In genomic region chr17:60602385-60602742, GRCh38 we compare ENCODE assay signal across 8 cellular contexts. TPM values are rescaled to one million over a fixed set of nuclear protein-coding genes. Genes with fewer than 3 reads are reported as not detected.
DNase-seq lines count a peak whose midpoint lies in the region; ATAC-seq lines count a peak whose summit lies in the region.

No MANE protein-coding gene starts in this region.

- H3K36me3 Mint-ChIP-seq in activated CD4-positive, alpha-beta memory T cell treated with anti-CD3 and anti-CD28 coated beads for 36 hours: peaks cover 6% of the 10 kb centered on the region

- H3K4me3 ChIP-seq in iPS-18c (ENCODE audit: insufficient read depth, low read depth, low read length): peak overlapping the region; percentile 94; the same call in 1 of the 2 replicates

- no peak overlapping the region for H3K27ac Mint-ChIP-seq in activated CD4-positive, alpha-beta memory T cell treated with anti-CD3 and anti-CD28 coated beads for 36 hours
- no peak overlapping the region for H3K27ac Mint-ChIP-seq in stimulated activated naive CD8-positive, alpha-beta T cell treated with anti-CD3 and anti-CD28 coated beads, Interleukin-15, amount 100 ng/mL, for 72 hours

- no peaks in the 10 kb centered on the region for H3K27me3 Mint-ChIP-seq in activated CD4-positive, alpha-beta memory T cell treated with anti-CD3 and anti-CD28 coated beads for 36 hours
- peaks cover 9% of the 10 kb centered on the region for H3K27me3 Mint-ChIP-seq in stimulated activated naive CD8-positive, alpha-beta T cell treated with anti-CD3 and anti-CD28 coated beads, Interleukin-15, amount 100 ng/mL, for 72 hours

- DNase-seq in NCI-H82 (lab: John Stamatoyannopoulos, UW): peak; percentile 37
- DNase-seq in NCI-H82 treated with DMSO at 0.1 percent for 48 hours (lab: John Stamatoyannopoulos, UW; ENCODE audit: unreplicated experiment): no peak
- no peak for DNase-seq in activated CD4-positive, alpha-beta memory T cell treated with anti-CD3 and anti-CD28 coated beads for 36 hours
- DNase-seq in stimulated activated naive CD8-positive, alpha-beta T cell treated with anti-CD3 and anti-CD28 coated beads, Interleukin-15, amount 100 ng/mL, for 72 hours: no peak
- DNase-seq in GM19238 (ENCODE audit: insufficient read length, low spot score): no peak
- no peak for DNase-seq in AML-193 (lab: John Stamatoyannopoulos, UW)
- DNase-seq in left lobe of liver (ENCODE audit: low spot score): no peak

- H3K4me3 Mint-ChIP-seq in activated CD4-positive, alpha-beta memory T cell treated with anti-CD3 and anti-CD28 coated beads for 36 hours: peak overlapping the region; percentile 36
- peak overlapping the region; percentile 90 to 97 for H3K4me3 Mint-ChIP-seq in stimulated activated naive CD8-positive, alpha-beta T cell treated with anti-CD3 and anti-CD28 coated beads, Interleukin-15, amount 100 ng/mL, for 72 hours

- POLR2A ChIA-PET in activated CD4-positive, alpha-beta memory T cell treated with anti-CD3 and anti-CD28 coated beads for 36 hours (lab: Charles Lee): interaction anchor here (0.6 kb wide), 1 partner anchor 41 kb away, joined by 3 read pairs; no protein-coding TSS in a partner anchor

- H3K4me1 Mint-ChIP-seq in activated CD4-positive, alpha-beta memory T cell treated with anti-CD3 and anti-CD28 coated beads for 36 hours (ENCODE audit: low read depth): peaks cover 43% of the 10 kb centered on the region
- peaks cover 48% of the 10 kb centered on the region for H3K4me1 Mint-ChIP-seq in stimulated activated naive CD8-positive, alpha-beta T cell treated with anti-CD3 and anti-CD28 coated beads, Interleukin-15, amount 100 ng/mL, for 72 hours

- no peaks in the 10 kb centered on the region for H3K9me3 Mint-ChIP-seq in activated CD4-positive, alpha-beta memory T cell treated with anti-CD3 and anti-CD28 coated beads for 36 hours
- no peaks in the 10 kb centered on the region for H3K9me3 Mint-ChIP-seq in stimulated activated naive CD8-positive, alpha-beta T cell treated with anti-CD3 and anti-CD28 coated beads, Interleukin-15, amount 100 ng/mL, for 72 hours

- intact Hi-C loops in activated CD4-positive, alpha-beta memory T cell treated with anti-CD3 and anti-CD28 coated beads for 36 hours (cut with micrococcal nuclease): no loop called here

- H3K9me3 ChIP-seq in iPS-18c (ENCODE audit: control insufficient read depth, insufficient read depth, low read length): no peaks in the 10 kb centered on the region

- CTCF ChIA-PET in activated CD4-positive, alpha-beta memory T cell treated with anti-CD3 and anti-CD28 coated beads for 36 hours (lab: Charles Lee): interaction anchor here (0.6 to 1.1 kb wide), 2 partner anchors 36 to 58 kb away, joined by 3 read pairs; no protein-coding TSS in a partner anchor

- no peak for ATAC-seq in stimulated activated naive CD8-positive, alpha-beta T cell treated with anti-CD3 and anti-CD28 coated beads, Interleukin-15, amount 100 ng/mL, for 72 hours
- no peak for ATAC-seq in left lobe of liver

RNA-seq across cellular contexts. Expression of gene PPM1D, which starts 2.4 kb away (rescaled TPM):
- 10 to 100 TPM in 1 of 2 experiments, 1 to 10 TPM in 1; 9.4 to 10.9 TPM for total RNA-seq in activated CD4-positive, alpha-beta memory T cell treated with anti-CD3 and anti-CD28 coated beads for 36 hours
- total RNA-seq in left lobe of liver: 5.0 TPM
